ENCODE assay signal across 9 cellular contexts in genomic region chr12:22083167-22083566, GRCh38. TPM values are rescaled to one million over a fixed set of nuclear protein-coding genes. Genes with fewer than 3 reads are reported as not detected.
A peak's percentile ranks its signal among the peaks of the same experiment; 100 is the strongest.
DNase-seq lines count a peak whose midpoint lies in the region; ATAC-seq and TF ChIP-seq lines count a peak whose summit lies in the region.
"Had no signal": no experiment of that assay in that cellular context is flagged by ENCODE, and none has a peak within 500 bp of the region (broad histone marks: within the 10 kb centered on the region; RNA-seq: fewer than 3 reads in every experiment).

No MANE protein-coding gene starts in this region.

- no peak overlapping the region for H3K4me3 ChIP-seq in fibroblast of villous mesenchyme (ENCODE audit: low read depth, low read length)
- H3K4me3 ChIP-seq in gastrocnemius medialis: no peak overlapping the region

- H3K4me1 ChIP-seq in gastrocnemius medialis: no peaks in the 10 kb centered on the region

- H3K27me3 ChIP-seq in gastrocnemius medialis: no peaks in the 10 kb centered on the region

- BruUV-seq in Calu3 (replicated peaks; lab: Mats Ljungman, UMichigan): no TSS peak

- in situ Hi-C loops in gastrocnemius medialis (cut with MboI; ENCODE audit: low sequenced_read_pairs in 4 of 4): loop anchor here in 2 of 4 donors (10.0 to 25.0 kb wide), 2 partner anchors 352 to 354 kb away; no protein-coding TSS in a partner anchor

- TF ChIP-seq CTCF in Calu3 (IDR thresholded peaks at IDR 0.05; ENCODE audit: unreplicated experiment) (no peak), fibroblast of villous mesenchyme (IDR thresholded peaks at IDR 0.05; ENCODE audit: insufficient read depth, low read depth, low read length) (peak; percentile 39), gastrocnemius medialis (IDR thresholded peaks at IDR 0.05 in 4 of 5, conservative IDR thresholded peaks at IDR 0.05 in 1 of 5) (peak in 3 of 5 experiments; percentile 25 to 44 (median 39))

- CTCF ChIA-PET in Calu3 (lab: Charles Lee): interaction anchor here (0.6 to 1.2 kb wide), 5 partner anchors 360 to 1357 kb away, joined by 5 to 10 read pairs (median 7); no protein-coding TSS in a partner anchor

- H3K4me1 Mint-ChIP-seq in Calu3 (ENCODE audit: low read depth, unreplicated experiment): no peaks in the 10 kb centered on the region
- H3K4me1 Mint-ChIP-seq: immature natural killer cell had no signal

- no peaks in the 10 kb centered on the region for H3K27me3 Mint-ChIP-seq in Calu3 (ENCODE audit: unreplicated experiment)

- DNase-seq in Calu3 (peak; percentile 17), T follicular helper cell (ENCODE audit: low read depth) (peak; percentile 26), fibroblast of villous mesenchyme (ENCODE audit: low read depth) (peak; percentile 44), gastrocnemius medialis (no peak), D341Med (ENCODE audit: low spot score) (no peak), GOT3 (lab: John Stamatoyannopoulos, UW) (no peak)

- TF ChIP-seq POLR2A in gastrocnemius medialis (IDR thresholded peaks at IDR 0.05): no peak

- H3K36me3 ChIP-seq in gastrocnemius medialis: no peaks in the 10 kb centered on the region

- no peaks in the 10 kb centered on the region for H3K9me3 ChIP-seq in gastrocnemius medialis

- no peaks in the 10 kb centered on the region for H3K9me3 Mint-ChIP-seq in Calu3 (ENCODE audit: low read depth, unreplicated experiment)
- H3K9me3 Mint-ChIP-seq: immature natural killer cell had no signal

- ATAC-seq in HG03354 (IDR thresholded peaks at IDR 0.05; ENCODE audit: poor library complexity, severe bottlenecking, unreplicated experiment): peak; percentile 47
- ATAC-seq in gastrocnemius medialis: no peak
- ATAC-seq in HG02938 (IDR thresholded peaks at IDR 0.05; ENCODE audit: unreplicated experiment): no peak

- H3K36me3 Mint-ChIP-seq in Calu3 (ENCODE audit: insufficient read depth, unreplicated experiment): no peaks in the 10 kb centered on the region
- H3K36me3 Mint-ChIP-seq: immature natural killer cell had no signal

- intact Hi-C loops in Calu3 (cut with micrococcal nuclease; ENCODE audit: unreplicated experiment): loop anchor here (1.0 kb wide), 1 partner anchor 360 kb away; no protein-coding TSS in a partner anchor
- intact Hi-C loops in gastrocnemius medialis (cut with DNase I; ENCODE audit: low total_unique reads): loop anchor here (1.0 to 5.0 kb wide), 2 partner anchors 360 to 374 kb away; no protein-coding TSS in a partner anchor

- no peak overlapping the region for H3K4me3 Mint-ChIP-seq in Calu3 (ENCODE audit: low read depth, unreplicated experiment)
- H3K4me3 Mint-ChIP-seq: immature natural killer cell had no signal

- H3K27ac Mint-ChIP-seq in Calu3 (ENCODE audit: unreplicated experiment): no peak overlapping the region
- H3K27ac Mint-ChIP-seq: immature natural killer cell had no signal

- H3K27ac ChIP-seq in gastrocnemius medialis: no peak overlapping the region

RNA-seq across cellular contexts. Expression of gene CMAS, which starts 37.1 kb away (rescaled TPM):
- total RNA-seq in Calu3 (2022) (35.6 and 40.1 TPM in 2 replicates), fibroblast of villous mesenchyme (16.8 and 28.1 TPM in 2 replicates), gastrocnemius medialis (10 to 100 TPM; 28.2 to 33.4 (median 29.8) TPM)

Comparison
In these comparisons a context has a peak if more than half of its experiments do, and no peak if none do; other contexts are left out.
1. DNase-seq: peak in Calu3 (single experiment), T follicular helper cell (single experiment) and fibroblast of villous mesenchyme (single experiment); none in gastrocnemius medialis (0 of 2), D341Med (single experiment) and GOT3 (single experiment).